Comparison of ENCODE assay signal across 14 cellular contexts in genomic region chr3:131349946-131350347, GRCh38. TPM values are rescaled to one million over a fixed set of nuclear protein-coding genes. Genes with fewer than 3 reads are reported as not detected.
DNase-seq lines count a peak whose midpoint lies in the region; ATAC-seq, FAIRE-seq and TF ChIP-seq lines count a peak whose summit lies in the region.
"Had no signal": no experiment of that assay in that cellular context is flagged by ENCODE, and none has a peak within 500 bp of the region (broad histone marks: within the 10 kb centered on the region; RNA-seq: fewer than 3 reads in every experiment).

No MANE protein-coding gene starts in this region.

- TF ChIP-seq CTCF in astrocyte of the spinal cord (IDR thresholded peaks at IDR 0.05; ENCODE audit: low read depth, low read length) (no peak), heart right ventricle (IDR thresholded peaks at IDR 0.05) (no peak), thyroid gland (IDR thresholded peaks at IDR 0.05) (no peak)

- no peaks in the 10 kb centered on the region for H3K36me3 ChIP-seq in heart right ventricle
- no peaks in the 10 kb centered on the region for H3K36me3 ChIP-seq in thyroid gland
- H3K36me3 ChIP-seq: tibial artery had no signal

- no peak for FAIRE-seq in urothelium cell line (lab: Jason Lieb, UNC)

- ATAC-seq in heart right ventricle, result peak; percentile 59 to 86 (median 78)
- ATAC-seq: natural killer cell treated with Interleukin-12 subunit alpha and Interleukin-12 subunit beta and Interleukin-15 and Interleukin-18, amount 100 ng/mL, for 72 hours had no signal

- H3K27ac ChIP-seq in heart right ventricle (peak overlapping the region; percentile 19 to 85 (median 78)), thyroid gland (peak overlapping the region; percentile 90 to 94 (median 91))
- H3K27ac ChIP-seq: 22Rv1, tibial artery had no signal

- DNase-seq in DMS79 (lab: John Stamatoyannopoulos, UW) (peak; percentile 78), DMS79 treated with DMSO at 0.1 percent for 48 hours (lab: John Stamatoyannopoulos, UW) (no peak), astrocyte of the spinal cord (ENCODE audit: low read depth, low spot score) (peak; percentile 66), heart right ventricle (peak; percentile 39 to 57), thyroid gland (peak; percentile 96 to 97), T-helper 2 cell (no peak), urothelium cell line (ENCODE audit: low spot score) (no peak), NCI-H526 (lab: John Stamatoyannopoulos, UW) (no peak)
- DNase-seq: activated CD4-positive, alpha-beta memory T cell treated with anti-CD3 and anti-CD28 coated beads for 36 hours; NCI-H1105; SHP77 treated with DMSO at 0.1 percent for 48 hours; tibial artery had no signal

- intact Hi-C loops in heart right ventricle (cut with DNase I), result loop anchor here in 1 of 10 donors (2.0 kb wide), 1 partner anchor 33 kb away; no protein-coding TSS in a partner anchor
- intact Hi-C loops in thyroid gland (cut with DNase I), result no loop called here

- WGBS in heart right ventricle, 2 donors, result 37 to 61% methylated on average over 4 of the region's 4 CpGs
- 10 to 15% methylated on average over 3 to 4 of the region's 4 CpGs for WGBS in thyroid gland, 2 donors

- in situ Hi-C loops in astrocyte of the spinal cord (cut with HindIII; ENCODE audit: low sequenced_read_pairs), result no loop called here

- TF ChIP-seq POLR2A in thyroid gland (IDR thresholded peaks at IDR 0.05), result no peak

- H3K4me1 ChIP-seq in heart right ventricle (peaks cover 5 to 56% (median 25%) of the 10 kb centered on the region in 9 donors), thyroid gland (peaks cover 43 to 64% of the 10 kb centered on the region in 2 donors)
- H3K4me1 ChIP-seq: tibial artery had no signal

- no peaks in the 10 kb centered on the region for H3K9me3 ChIP-seq in heart right ventricle
- H3K9me3 ChIP-seq in thyroid gland, result no peaks in the 10 kb centered on the region
- H3K9me3 ChIP-seq: tibial artery had no signal

- H3K4me3 ChIP-seq in astrocyte of the spinal cord (ENCODE audit: low read depth, low read length) (no peak overlapping the region), heart right ventricle (peak overlapping the region in 4 of 10 donors; percentile 2 to 11 (median 4)), thyroid gland (replicated peaks in 1 of 3) (no peak overlapping the region)
- H3K4me3 ChIP-seq: tibial artery had no signal

- H3K27me3 ChIP-seq in heart right ventricle (no peaks in the 10 kb centered on the region), thyroid gland (no peaks in the 10 kb centered on the region)
- H3K27me3 ChIP-seq: tibial artery had no signal

RNA-seq across cellular contexts. Expression of gene NUDT16, which starts 31.6 kb away (rescaled TPM):
- total RNA-seq in heart right ventricle, result 10 to 100 TPM; 26.9 to 44.1 (median 38.6) TPM
- 10 to 100 TPM; 26.7 to 38.6 TPM for polyA plus RNA-seq in heart right ventricle
- total RNA-seq in thyroid gland, result 10 to 100 TPM; 30.7 to 37.5 (median 34.4) TPM

Comparison
In these comparisons a context has a peak if more than half of its experiments do, and no peak if none do; other contexts are left out.
1. DNase-seq: peak in DMS79 (single experiment), astrocyte of the spinal cord (single experiment), heart right ventricle (2 of 2) and thyroid gland (2 of 2); none in DMS79 treated with DMSO at 0.1 percent for 48 hours (single experiment), T-helper 2 cell (0 of 5), urothelium cell line (single experiment) and NCI-H526 (0 of 2).